In the genomic region with DNA sequence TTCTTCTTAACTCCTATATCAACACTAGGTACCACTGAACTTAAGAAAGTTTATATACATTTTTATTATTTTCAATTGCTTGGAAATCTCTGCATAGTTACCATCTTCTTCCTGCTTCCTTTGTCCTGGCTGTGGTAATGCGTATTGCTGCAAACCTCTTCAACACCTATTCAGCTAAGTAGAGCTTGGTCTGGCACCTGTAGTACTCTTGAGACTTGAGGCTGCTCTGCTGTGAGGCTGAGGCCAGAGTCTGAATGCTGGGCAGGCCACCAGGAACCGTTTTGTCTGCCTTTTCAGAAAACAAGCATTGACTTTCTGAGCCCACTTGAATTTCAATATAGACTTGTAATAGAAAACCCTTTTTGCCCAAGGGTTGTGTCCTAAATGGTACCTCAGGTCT, we compare ENCODE assay signal across 18 cellular contexts.
"Had no signal": no experiment of that assay in that cellular context is flagged by ENCODE, and none has a peak within 500 bp of the region (broad histone marks: within the 10 kb centered on the region; RNA-seq: fewer than 3 reads in every experiment).

No MANE protein-coding gene starts in this region.

- H3K36me3 Mint-ChIP-seq: naive thymus-derived CD4-positive, alpha-beta T cell; stimulated activated memory B cell treated with anti-CD40 and anti-IgM and Interleukin-4, amounts not matched to agents 10 μg/mL and 1 μg/mL and 100 μg/mL, for 72 hours; type B pancreatic cell had no signal

- H3K4me1 ChIP-seq: pancreas, sigmoid colon, testis had no signal

- H3K9me3 ChIP-seq: neutrophil, pancreas, sigmoid colon, testis had no signal

- H3K27me3 Mint-ChIP-seq: stimulated activated memory B cell treated with anti-CD40 and anti-IgM and Interleukin-4, amounts not matched to agents 10 μg/mL and 1 μg/mL and 100 μg/mL, for 72 hours; type B pancreatic cell had no signal

- H3K4me3 ChIP-seq: dorsolateral prefrontal cortex, pancreas, sigmoid colon, testis had no signal

- H3K27me3 ChIP-seq: brain microvascular endothelial cell, dorsolateral prefrontal cortex, neutrophil, pancreas, sigmoid colon, testis had no signal

- H3K9me3 Mint-ChIP-seq: activated T-cell treated with anti-CD3 and anti-CD28 coated beads, Interleukin-2, amount 50 U/mL, for 72 hours; type B pancreatic cell had no signal

- DNase-seq: activated CD4-positive, alpha-beta T cell treated with anti-CD3 and anti-CD28 coated beads, Interleukin-2, amount 50 U/mL, for 4 hours; activated effector memory CD4-positive, alpha-beta T cell treated with anti-CD3 and anti-CD28 coated beads, Interleukin-2, amount 50 U/mL, for 16 hours; activated naive CD4-positive, alpha-beta T cell treated with anti-CD3 and anti-CD28 coated beads, Interleukin-2, amount 50 U/mL, for 16 hours; activated T-cell treated with anti-CD3 and anti-CD28 coated beads, Interleukin-2, amount 50 U/mL, for 72 hours; aorta; brain microvascular endothelial cell; central memory CD4-positive, alpha-beta T cell; dorsolateral prefrontal cortex; mammary epithelial cell; naive thymus-derived CD4-positive, alpha-beta T cell; pancreas; sigmoid colon; stimulated activated CD4-positive, alpha-beta T cell treated with anti-CD3 and anti-CD28 coated beads, Interleukin-4, amount 100 ng/mL, for 24 hours; testis; WERI-Rb-1 had no signal

- H3K27ac ChIP-seq: brain microvascular endothelial cell, dorsolateral prefrontal cortex, neutrophil, pancreas, sigmoid colon, testis, WERI-Rb-1 had no signal

- H3K4me3 Mint-ChIP-seq: activated T-cell treated with anti-CD3 and anti-CD28 coated beads, Interleukin-2, amount 50 U/mL, for 72 hours; naive thymus-derived CD4-positive, alpha-beta T cell; stimulated activated memory B cell treated with anti-CD40 and anti-IgM and Interleukin-4, amounts not matched to agents 10 μg/mL and 1 μg/mL and 100 μg/mL, for 72 hours; type B pancreatic cell had no signal

- H3K4me1 Mint-ChIP-seq: naive thymus-derived CD4-positive, alpha-beta T cell; stimulated activated memory B cell treated with anti-CD40 and anti-IgM and Interleukin-4, amounts not matched to agents 10 μg/mL and 1 μg/mL and 100 μg/mL, for 72 hours had no signal

- H3K27ac Mint-ChIP-seq: activated T-cell treated with anti-CD3 and anti-CD28 coated beads, Interleukin-2, amount 50 U/mL, for 72 hours; naive thymus-derived CD4-positive, alpha-beta T cell; stimulated activated memory B cell treated with anti-CD40 and anti-IgM and Interleukin-4, amounts not matched to agents 10 μg/mL and 1 μg/mL and 100 μg/mL, for 72 hours; type B pancreatic cell had no signal

- ATAC-seq: activated T-cell treated with anti-CD3 and anti-CD28 coated beads, Interleukin-2, amount 50 U/mL, for 72 hours; naive thymus-derived CD4-positive, alpha-beta T cell; pancreas; stimulated activated memory B cell treated with anti-CD40 and anti-IgM and Interleukin-4, amounts not matched to agents 10 μg/mL and 1 μg/mL and 100 μg/mL, for 72 hours had no signal

- H3K36me3 ChIP-seq: brain microvascular endothelial cell, neutrophil, pancreas, sigmoid colon, WERI-Rb-1 had no signal
